In the genomic region with DNA sequence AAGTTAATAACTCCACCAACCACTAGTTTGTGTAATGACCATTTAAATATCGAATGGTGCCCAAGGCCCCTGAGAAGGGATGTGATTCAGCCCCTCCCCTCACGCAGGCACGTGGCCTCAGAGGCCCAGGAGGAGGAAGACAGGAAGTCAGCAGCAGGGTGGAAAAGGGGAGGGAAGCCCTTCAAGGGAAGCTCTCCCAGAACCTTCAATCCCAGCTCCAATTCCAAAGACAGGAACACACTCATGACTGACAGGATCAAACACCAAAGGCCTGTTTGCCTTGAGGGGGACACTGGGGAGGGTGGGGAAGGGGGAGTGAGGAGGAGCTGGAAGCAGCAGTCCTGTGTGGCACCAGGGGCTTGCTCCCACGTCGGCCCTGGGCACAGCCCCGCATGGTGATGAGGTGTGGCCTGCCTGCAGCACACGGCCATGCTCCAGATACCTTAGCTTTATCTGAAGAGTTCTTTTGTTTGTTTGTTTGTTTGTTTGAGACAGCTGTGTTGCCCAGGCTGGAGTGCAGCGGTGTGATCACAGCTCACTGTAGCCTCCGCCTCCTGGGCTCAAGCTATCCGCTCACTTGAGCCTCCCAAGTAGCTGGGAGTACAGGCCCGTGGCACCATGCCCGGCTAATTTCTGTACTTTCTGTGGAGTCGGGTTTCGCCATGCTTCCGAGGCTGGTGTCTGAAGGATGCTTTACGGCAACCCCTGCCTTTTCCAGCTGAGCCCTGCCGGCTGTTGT, we compare ENCODE assay signal across 8 cellular contexts.
DNase-seq lines count a peak whose midpoint lies in the region; ATAC-seq lines count a peak whose summit lies in the region.

No MANE protein-coding gene starts in this region.

- H3K4me1 Mint-ChIP-seq in activated T-cell treated with anti-CD3 and anti-CD28 coated beads, Interleukin-2, amount 50 U/mL, for 24 hours (ENCODE audit: low read depth), result peaks cover 95% of the 10 kb centered on the region

- peaks cover 65% of the 10 kb centered on the region for H3K36me3 Mint-ChIP-seq in activated T-cell treated with anti-CD3 and anti-CD28 coated beads, Interleukin-2, amount 50 U/mL, for 24 hours (ENCODE audit: low read depth)

- no peak for ATAC-seq in GM18867 (IDR thresholded peaks at IDR 0.05; ENCODE audit: unreplicated experiment)

- H3K27ac Mint-ChIP-seq in activated T-cell treated with anti-CD3 and anti-CD28 coated beads, Interleukin-2, amount 50 U/mL, for 24 hours, result peak overlapping the region; percentile 92

- no peak for DNase-seq in activated T-cell treated with anti-CD3 and anti-CD28 coated beads, Interleukin-2, amount 50 U/mL, for 24 hours
- no peak for DNase-seq in activated T-cell treated with anti-CD3 and anti-CD28 coated beads for 4 hours
- peak; percentile 11 for DNase-seq in NOMO-1 treated with DMSO at 0.1 percent for 48 hours (lab: John Stamatoyannopoulos, UW; ENCODE audit: unreplicated experiment)
- peak; percentile 65 for DNase-seq in ecto neural progenitor cell (ENCODE audit: low spot score)
- peak; percentile 67 for DNase-seq in myocyte (ENCODE audit: low read depth)
- no peak for DNase-seq in AML-193 (lab: John Stamatoyannopoulos, UW)
- no peak for DNase-seq in HuH-7 (ENCODE audit: low spot score)

- peak overlapping the region; percentile 45 for H3K4me3 Mint-ChIP-seq in activated T-cell treated with anti-CD3 and anti-CD28 coated beads, Interleukin-2, amount 50 U/mL, for 24 hours

- no peaks in the 10 kb centered on the region for H3K9me3 Mint-ChIP-seq in activated T-cell treated with anti-CD3 and anti-CD28 coated beads, Interleukin-2, amount 50 U/mL, for 24 hours

- no peaks in the 10 kb centered on the region for H3K27me3 Mint-ChIP-seq in activated T-cell treated with anti-CD3 and anti-CD28 coated beads, Interleukin-2, amount 50 U/mL, for 24 hours

Comparison
In these comparisons a context has a peak if more than half of its experiments do, and no peak if none do; other contexts are left out.
1. DNase-seq: peak in NOMO-1 treated with DMSO at 0.1 percent for 48 hours (single experiment), ecto neural progenitor cell (single experiment) and myocyte (single experiment); none in activated T-cell treated with anti-CD3 and anti-CD28 coated beads, Interleukin-2, amount 50 U/mL, for 24 hours (single experiment), activated T-cell treated with anti-CD3 and anti-CD28 coated beads for 4 hours (single experiment), AML-193 (0 of 2) and HuH-7 (single experiment).